18 cellular contexts compared by ENCODE assay signal in genomic region chr3:197522183-197522715, GRCh38. TPM values are rescaled to one million over a fixed set of nuclear protein-coding genes. Genes with fewer than 3 reads are reported as not detected.
DNase-seq lines count a peak whose midpoint lies in the region; ATAC-seq, FAIRE-seq and TF ChIP-seq lines count a peak whose summit lies in the region.
"Had no signal": no experiment of that assay in that cellular context is flagged by ENCODE, and none has a peak within 500 bp of the region (broad histone marks: within the 10 kb centered on the region; RNA-seq: fewer than 3 reads in every experiment).

No MANE protein-coding gene starts in this region.

- TF ChIP-seq CTCF in astrocyte (IDR thresholded peaks at IDR 0.05; ENCODE audit: insufficient read depth, low read depth, low read length) (no peak), HepG2 (CRISPR knock-in tag; IDR thresholded peaks at IDR 0.05) (no peak), stomach (IDR thresholded peaks at IDR 0.05) (no peak)

- no peak overlapping the region for H3K4me3 Mint-ChIP-seq in activated T-cell treated with anti-CD3 and anti-CD28 coated beads, Interleukin-2, amount 50 U/mL, for 24 hours
- H3K4me3 Mint-ChIP-seq in activated T-cell treated with anti-CD3 and anti-CD28 coated beads, Interleukin-2, amount 50 U/mL, for 72 hours = no peak overlapping the region
- no peak overlapping the region for H3K4me3 Mint-ChIP-seq in astrocyte (ENCODE audit: unreplicated experiment)
- H3K4me3 Mint-ChIP-seq: IgD-negative memory B cell; stimulated activated memory B cell treated with anti-CD40 and anti-IgM and Interleukin-4, amounts not matched to agents 10 μg/mL and 1 μg/mL and 100 μg/mL, for 72 hours had no signal

- WGBS in HepG2 (ENCODE audit: low lambda C conversion rate) = 69% methylated on average over 13 of the region's 13 CpGs
- 60 to 75% (median 67%) methylated on average over 13 of the region's 13 CpGs for WGBS in stomach, 5 donors

- TF ChIP-seq RAD21 in HepG2 (CRISPR knock-in tag; IDR thresholded peaks at IDR 0.05) = no peak

- H3K4me3 ChIP-seq in astrocyte (ENCODE audit: insufficient read depth, low read depth, low read length) (no peak overlapping the region), HepG2 (replicated peaks in 1 of 3; ENCODE audit: insufficient read depth in 1 of 3, low read depth in 2 of 3, low read length in 3 of 3) (peak overlapping the region in 1 of 3 experiments; percentile 65; a peak in 1 of 6 replicates), stomach (no peak overlapping the region)

- no peak overlapping the region for H2AFZ ChIP-seq in astrocyte (ENCODE audit: low read depth, low read length)
- no peak overlapping the region for H2AFZ ChIP-seq in HepG2 (ENCODE audit: low read length)

- FAIRE-seq in astrocyte (lab: Jason Lieb, UNC) = no peak
- FAIRE-seq in HepG2 (lab: Jason Lieb, UNC) = peak; percentile 61
- FAIRE-seq: H54, urothelium cell line had no signal

- DNase-seq in activated T-cell treated with anti-CD3 and anti-CD28 coated beads, Interleukin-2, amount 50 U/mL, for 24 hours = no peak
- no peak for DNase-seq in activated T-cell treated with anti-CD3 and anti-CD28 coated beads, Interleukin-2, amount 50 U/mL, for 72 hours
- DNase-seq in astrocyte (ENCODE audit: low read depth) = no peak
- DNase-seq in HepG2 (ENCODE audit: low spot score) = no peak
- peak; percentile 72 for DNase-seq in stomach
- no peak for DNase-seq in NCI-H82 (lab: John Stamatoyannopoulos, UW)
- DNase-seq in NCI-H2081 treated with DMSO at 0.1 percent for 48 hours (lab: John Stamatoyannopoulos, UW) = no peak
- no peak for DNase-seq in NCI-H1694 (lab: John Stamatoyannopoulos, UW)
- DNase-seq: ACHN; activated naive CD4-positive, alpha-beta T cell treated with anti-CD3 and anti-CD28 coated beads, Interleukin-2, amount 50 U/mL, for 16 hours; central memory CD4-positive, alpha-beta T cell; head of caudate nucleus; NCI-H510A had no signal

- H4K20me1 ChIP-seq in astrocyte (ENCODE audit: insufficient read depth, low read length) (no peaks in the 10 kb centered on the region), HepG2 (ENCODE audit: insufficient read depth, low read length) (no peaks in the 10 kb centered on the region)

- peaks cover 3% of the 10 kb centered on the region for H3K9me3 Mint-ChIP-seq in activated T-cell treated with anti-CD3 and anti-CD28 coated beads, Interleukin-2, amount 50 U/mL, for 24 hours
- H3K9me3 Mint-ChIP-seq in activated T-cell treated with anti-CD3 and anti-CD28 coated beads, Interleukin-2, amount 50 U/mL, for 72 hours = peaks cover 0 to 3% of the 10 kb centered on the region in 2 donors
- peaks cover 3% of the 10 kb centered on the region for H3K9me3 Mint-ChIP-seq in astrocyte (ENCODE audit: unreplicated experiment)
- H3K9me3 Mint-ChIP-seq: IgD-negative memory B cell; stimulated activated memory B cell treated with anti-CD40 and anti-IgM and Interleukin-4, amounts not matched to agents 10 μg/mL and 1 μg/mL and 100 μg/mL, for 72 hours had no signal

- no peaks in the 10 kb centered on the region for H3K36me3 ChIP-seq in astrocyte (ENCODE audit: insufficient read depth, low read length)
- H3K36me3 ChIP-seq in HepG2 (replicated peaks in 1 of 2; ENCODE audit: control insufficient read depth in 1 of 2, insufficient read depth in 2 of 2, low read length in 2 of 2) = peaks cover 0 to 1% of the 10 kb centered on the region in 2 experiments; a peak in 2 of 5 replicates
- peaks cover 0 to 33% (median 14%) of the 10 kb centered on the region in 4 donors for H3K36me3 ChIP-seq in stomach

- POLR2A ChIA-PET in HepG2 (lab: Yijun Ruan, JAX) = no interaction called here

- TF ChIP-seq POLR2A in HepG2 (IDR thresholded peaks at IDR 0.05; ENCODE audit: insufficient read depth in 1 of 2, low read depth in 2 of 2, low read length in 2 of 2) = no peak
- no peak for TF ChIP-seq POLR2A in stomach (IDR thresholded peaks at IDR 0.05)

- peaks cover 4% of the 10 kb centered on the region for H3K4me1 Mint-ChIP-seq in activated T-cell treated with anti-CD3 and anti-CD28 coated beads, Interleukin-2, amount 50 U/mL, for 24 hours (ENCODE audit: low read depth)
- peaks cover 6% of the 10 kb centered on the region for H3K4me1 Mint-ChIP-seq in activated T-cell treated with anti-CD3 and anti-CD28 coated beads, Interleukin-2, amount 50 U/mL, for 72 hours (ENCODE audit: low read depth)
- H3K4me1 Mint-ChIP-seq in astrocyte (ENCODE audit: low read depth, unreplicated experiment) = peaks cover 17% of the 10 kb centered on the region

- H3K27me3 Mint-ChIP-seq in activated T-cell treated with anti-CD3 and anti-CD28 coated beads, Interleukin-2, amount 50 U/mL, for 24 hours = no peaks in the 10 kb centered on the region
- H3K27me3 Mint-ChIP-seq in activated T-cell treated with anti-CD3 and anti-CD28 coated beads, Interleukin-2, amount 50 U/mL, for 72 hours (ENCODE audit: low read depth) = no peaks in the 10 kb centered on the region
- H3K27me3 Mint-ChIP-seq in astrocyte (ENCODE audit: low read depth, unreplicated experiment) = peaks cover 21% of the 10 kb centered on the region
- H3K27me3 Mint-ChIP-seq: IgD-negative memory B cell; stimulated activated memory B cell treated with anti-CD40 and anti-IgM and Interleukin-4, amounts not matched to agents 10 μg/mL and 1 μg/mL and 100 μg/mL, for 72 hours had no signal

- H3K9ac ChIP-seq in astrocyte (ENCODE audit: low read length) (no peak overlapping the region), HepG2 (ENCODE audit: insufficient read depth, low read depth, low read length) (peak overlapping the region; percentile 55)

- no peak overlapping the region for H3K4me2 ChIP-seq in astrocyte (ENCODE audit: low read length)
- peak overlapping the region; percentile 94 for H3K4me2 ChIP-seq in HepG2 (ENCODE audit: low read depth, low read length)

- 0 out of 4 replicates have a peak, but pooled peaks of 1 of the 2 experiments have one; percentile 8 for TF ChIP-seq EP300 in HepG2 (IDR thresholded peaks at IDR 0.05; ENCODE audit: low read depth in 2 of 2, low read length in 2 of 2)
- TF ChIP-seq EP300 in HepG2 (CRISPR knock-in tag; IDR thresholded peaks at IDR 0.05; ENCODE audit: borderline replicate concordance) = no peak
- TF ChIP-seq EP300 in stomach (IDR thresholded peaks at IDR 0.05) = no peak

- TSS peak; percentile 51 for BruUV-seq in HepG2 (replicated peaks; lab: Mats Ljungman, UMichigan)

- peak overlapping the region; percentile 63 for H3K27ac Mint-ChIP-seq in activated T-cell treated with anti-CD3 and anti-CD28 coated beads, Interleukin-2, amount 50 U/mL, for 24 hours
- H3K27ac Mint-ChIP-seq in activated T-cell treated with anti-CD3 and anti-CD28 coated beads, Interleukin-2, amount 50 U/mL, for 72 hours = no peak overlapping the region
- peak overlapping the region; percentile 66 for H3K27ac Mint-ChIP-seq in astrocyte (ENCODE audit: unreplicated experiment)
- H3K27ac Mint-ChIP-seq: stimulated activated memory B cell treated with anti-CD40 and anti-IgM and Interleukin-4, amounts not matched to agents 10 μg/mL and 1 μg/mL and 100 μg/mL, for 72 hours had no signal

- no peak for ATAC-seq in activated T-cell treated with anti-CD3 and anti-CD28 coated beads, Interleukin-2, amount 50 U/mL, for 72 hours (replicated peaks in 1 of 2)
- ATAC-seq in HepG2 = no peak
- ATAC-seq: SK-N-SH treated with all-trans-retinoic acid at 6 μM for 48 hours; stimulated activated memory B cell treated with anti-CD40 and anti-IgM and Interleukin-4, amounts not matched to agents 10 μg/mL and 1 μg/mL and 100 μg/mL, for 72 hours had no signal

- intact Hi-C loops in HepG2 (cut with micrococcal nuclease; ENCODE audit: unreplicated experiment) = no loop called here
- intact Hi-C loops in stomach (cut with DNase I; ENCODE audit: low total_unique reads) = no loop called here

- no peaks in the 10 kb centered on the region for H3K27me3 ChIP-seq in astrocyte (ENCODE audit: insufficient read depth, low read length)
- H3K27me3 ChIP-seq in HepG2 (ENCODE audit: control insufficient read depth in 1 of 2, insufficient read depth in 2 of 2, low read length in 2 of 2) = no peaks in the 10 kb centered on the region
- H3K27me3 ChIP-seq in stomach = no peaks in the 10 kb centered on the region

- H3K79me2 ChIP-seq in astrocyte (ENCODE audit: insufficient read depth, low read length) (no peaks in the 10 kb centered on the region), HepG2 (ENCODE audit: insufficient read depth, low read length) (no peaks in the 10 kb centered on the region)

- no peaks in the 10 kb centered on the region for H3K4me1 ChIP-seq in astrocyte (ENCODE audit: insufficient read depth, low read length)
- peaks cover 63% of the 10 kb centered on the region for H3K4me1 ChIP-seq in HepG2 (ENCODE audit: insufficient read depth, low read length)
- H3K4me1 ChIP-seq in stomach = peaks cover 26 to 39% (median 32%) of the 10 kb centered on the region in 4 donors

- CTCF ChIA-PET in HepG2 (lab: Yijun Ruan, JAX; ENCODE audit: low intra/inter-chr PET ratio, low total read pairs) = interaction anchor here (0.6 kb wide), 1 partner anchor 1300 kb away, joined by 3 read pairs; no protein-coding TSS in a partner anchor

- peaks cover 83% of the 10 kb centered on the region for H3K36me3 Mint-ChIP-seq in activated T-cell treated with anti-CD3 and anti-CD28 coated beads, Interleukin-2, amount 50 U/mL, for 24 hours (ENCODE audit: low read depth)
- H3K36me3 Mint-ChIP-seq in activated T-cell treated with anti-CD3 and anti-CD28 coated beads, Interleukin-2, amount 50 U/mL, for 72 hours (ENCODE audit: insufficient read depth in 2 of 2) = peaks cover 5 to 14% of the 10 kb centered on the region in 2 donors
- H3K36me3 Mint-ChIP-seq in astrocyte (ENCODE audit: low read depth, unreplicated experiment) = peaks cover 4% of the 10 kb centered on the region
- H3K36me3 Mint-ChIP-seq: IgD-negative memory B cell had no signal

- H3K27ac ChIP-seq in astrocyte (ENCODE audit: low read depth, low read length) (no peak overlapping the region), HepG2 (ENCODE audit: extremely low read length, insufficient read depth, low read length) (peak overlapping the region; percentile 74), stomach (peak overlapping the region; percentile 74 to 88 (median 83))

- in situ Hi-C loops in HepG2 (cut with HindIII; ENCODE audit: extremely low pct_ligation_motif_present, low pct_unique_long_range_greater_than_20kb) = loop anchor here (25.0 kb wide), 1 partner anchor 535 kb away; no protein-coding TSS in a partner anchor

- no peaks in the 10 kb centered on the region for H3K9me3 ChIP-seq in astrocyte (ENCODE audit: insufficient read depth, low read depth, low read length)
- no peaks in the 10 kb centered on the region for H3K9me3 ChIP-seq in HepG2 (ENCODE audit: low read length)
- H3K9me3 ChIP-seq in stomach = no peaks in the 10 kb centered on the region

RNA-seq across cellular contexts. Expression of gene BDH1, which starts 33.5 kb away (rescaled TPM):
- 10 to 100 TPM; 76.9 to 92.5 TPM for total RNA-seq in activated T-cell treated with anti-CD3 and anti-CD28 coated beads, Interleukin-2, amount 50 U/mL, for 72 hours
- total RNA-seq in astrocyte (0.96 and 1.5 TPM in 2 replicates), HepG2 (2016; rRNA removed; fragmentation: Illumina TruSeq; extraction: Trizol) (21.2 and 26.9 TPM in 2 replicates), stomach (100 to 1,000 TPM in 1 of 5 donors, 10 to 100 TPM in 3, 1 to 10 TPM in 1; 3.5 to 128 (median 20.5) TPM)
- total RNA-seq in HepG2 (2016; cell fraction: cytosol; rRNA removed; fragmentation: Illumina TruSeq; extraction: Trizol; ENCODE audit: low read depth) = 3.3 and 3.6 TPM in 2 replicates
- 21.4 and 23.7 TPM in 2 replicates for total RNA-seq in HepG2 (2016; cell fraction: insoluble cytoplasmic fraction; rRNA removed; fragmentation: Illumina TruSeq; extraction: Trizol)
- 5.1 and 6.3 TPM in 2 replicates for total RNA-seq in HepG2 (2016; cell fraction: membrane; rRNA removed; fragmentation: Illumina TruSeq; extraction: Trizol)
- 21.5 and 22.1 TPM in 2 replicates for total RNA-seq in HepG2 (2016; cell fraction: nucleus; rRNA removed; fragmentation: Illumina TruSeq; extraction: Trizol)
- polyA plus RNA-seq in HepG2 (2011; rRNA removed) (71.9 and 88.5 TPM in 2 replicates), stomach (10 to 100 TPM; 10.6 to 37.5 (median 20.6) TPM)
- polyA plus RNA-seq in HepG2 (2011; cell fraction: cytosol; rRNA removed) = 48.3 and 55.2 TPM in 2 replicates
- polyA plus RNA-seq in HepG2 (2011; cell fraction: nucleus; rRNA removed) = 155 and 175 TPM in 2 replicates
- 58.0 and 95.2 TPM in 2 replicates for polyA plus RNA-seq in HepG2 (2012)
- polyA plus RNA-seq in HepG2 (2016; cell fraction: cytosol; fragmentation: Illumina TruSeq; extraction: Trizol; ENCODE audit: low read depth) = 3.2 and 4.0 TPM in 2 replicates
- 25.8 and 27.9 TPM in 2 replicates for polyA plus RNA-seq in HepG2 (2016; cell fraction: insoluble cytoplasmic fraction; fragmentation: Illumina TruSeq; extraction: Trizol; ENCODE audit: low read depth)
- 5.6 and 5.9 TPM in 2 replicates for polyA plus RNA-seq in HepG2 (2016; cell fraction: membrane; fragmentation: Illumina TruSeq; extraction: Trizol; ENCODE audit: low read depth)
- 56.0 and 59.9 TPM in 2 replicates for polyA plus RNA-seq in HepG2 (2016; cell fraction: nucleus; fragmentation: Illumina TruSeq; extraction: Trizol; ENCODE audit: insufficient read depth, low read depth)
- 7.9 and 48.3 TPM in 2 replicates for polyA minus RNA-seq in HepG2 (2011; rRNA and poly(A)+ RNA removed; ENCODE audit: low replicate concordance)
- polyA minus RNA-seq in HepG2 (2011; cell fraction: cytosol; rRNA and poly(A)+ RNA removed) = 15.6 and 18.9 TPM in 2 replicates
- polyA minus RNA-seq in HepG2 (2011; cell fraction: nucleus; rRNA and poly(A)+ RNA removed) = 54.7 and 82.6 TPM in 2 replicates
